In the genomic region with DNA sequence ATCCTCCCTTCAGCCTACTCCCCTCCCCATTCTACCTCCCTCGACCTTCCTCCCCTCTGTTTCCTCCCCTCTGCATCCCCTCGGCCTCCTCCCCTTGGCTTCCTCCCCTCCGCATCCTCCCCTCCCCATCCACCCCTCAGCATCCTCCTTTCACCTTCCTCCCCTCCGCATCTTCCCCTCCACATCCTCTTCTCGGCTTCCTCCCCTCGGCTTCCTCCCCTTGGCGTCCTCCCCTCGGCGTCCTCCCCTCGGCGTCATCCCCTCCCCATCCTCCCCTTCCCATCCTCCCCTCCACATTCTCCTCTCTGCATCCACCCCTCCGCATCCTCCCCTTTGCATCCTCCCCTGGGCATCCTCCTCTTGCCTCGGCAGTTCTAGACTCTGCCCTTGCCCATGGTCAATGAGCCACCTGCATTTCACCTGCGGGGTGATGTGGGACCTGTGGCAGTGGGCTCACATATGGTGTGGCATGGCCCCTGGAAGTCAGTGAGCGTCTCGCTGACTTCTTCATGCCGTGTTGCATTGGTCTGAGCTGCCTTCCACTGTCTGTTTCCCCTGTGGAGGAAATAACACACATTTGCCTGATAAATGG, we compare ENCODE assay signal across 30 cellular contexts.
A peak's percentile ranks its signal among the peaks of the same experiment; 100 is the strongest.
DNase-seq lines count a peak whose midpoint lies in the region; ATAC-seq, FAIRE-seq and TF ChIP-seq lines count a peak whose summit lies in the region.
"Had no signal": no experiment of that assay in that cellular context is flagged by ENCODE, and none has a peak within 500 bp of the region (broad histone marks: within the 10 kb centered on the region; RNA-seq: fewer than 3 reads in every experiment).

No MANE protein-coding gene starts in this region.

- WGBS in gastroesophageal sphincter (ENCODE audit: low coverage in 1 of 2), 2 donors: 57 to 80% methylated on average over 4 to 12 of the region's 17 CpGs

- no peak for TF ChIP-seq CTCF in CD4-positive, alpha-beta T cell (IDR thresholded peaks at IDR 0.05)
- TF ChIP-seq CTCF in kidney (IDR thresholded peaks at IDR 0.05; ENCODE audit: borderline replicate concordance, extremely low read depth, insufficient read depth) (no peak), left lung (IDR thresholded peaks at IDR 0.05) (no peak), gastroesophageal sphincter (IDR thresholded peaks at IDR 0.05) (no peak)

- no peak for DNase-seq in CD4-positive, alpha-beta T cell
- DNase-seq in GM03348 (ENCODE audit: low spot score) (peak; percentile 9), T-cell (no peak), kidney (peak; percentile 54), left lung (no peak)
- DNase-seq: activated CD8-positive, alpha-beta T cell treated with anti-CD3 and anti-CD28 coated beads for 36 hours; activated naive CD4-positive, alpha-beta T cell treated with Interleukin-2 at 50 U/mL for 16 hours; activated T-cell treated with anti-CD3 and anti-CD28 coated beads for 4 hours; effector CD4-positive, alpha-beta T cell; erythroblast; heart right ventricle; NCI-H1105; NCI-H2029 treated with DMSO at 0.1 percent for 48 hours; NCI-H226; stimulated activated CD4-positive, alpha-beta T cell treated with anti-CD3 and anti-CD28 coated beads, Interleukin-4, amount 100 ng/mL, for 4 hours; stimulated activated naive B cell treated with anti-CD40 and anti-IgM and Interleukin-4, amounts not matched to agents 10 μg/mL and 1 μg/mL and 100 μg/mL, for 72 hours; T-helper 1 cell had no signal

- POLR2A ChIA-PET in CD4-positive, alpha-beta T cell (lab: Charles Lee): no interaction called here
- POLR2A ChIA-PET in T-cell (lab: Charles Lee): no interaction called here

- FAIRE-seq in kidney (lab: Jason Lieb, UNC): no peak
- FAIRE-seq: colon, D721Med, GM12892 had no signal

- H3K4me3 Mint-ChIP-seq in CD4-positive, alpha-beta T cell: no peak overlapping the region
- no peak overlapping the region for H3K4me3 Mint-ChIP-seq in T-cell
- H3K4me3 Mint-ChIP-seq: activated CD8-positive, alpha-beta T cell treated with anti-CD3 and anti-CD28 coated beads for 36 hours; CD14-positive monocyte; GM23338; neural crest cell; stimulated activated naive B cell treated with anti-CD40 and anti-IgM and Interleukin-4, amounts not matched to agents 10 μg/mL and 1 μg/mL and 100 μg/mL, for 72 hours had no signal

- no peak for TF ChIP-seq EP300 in gastroesophageal sphincter (IDR thresholded peaks at IDR 0.05)

- ATAC-seq in CD4-positive, alpha-beta T cell (ENCODE audit: poor library complexity): no peak
- peak in 3 of 4 experiments; percentile 15 to 40 (median 36) for ATAC-seq in T-cell (replicated peaks in 1 of 4)
- ATAC-seq in left lung: no peak
- ATAC-seq in GM19397 (IDR thresholded peaks at IDR 0.05; ENCODE audit: unreplicated experiment): no peak
- ATAC-seq in gastroesophageal sphincter: no peak
- ATAC-seq: activated CD4-positive, CD25-positive, alpha-beta regulatory T cell treated with anti-CD3 and anti-CD28 coated beads, Interleukin-2, amount 50 U/mL, for 24 hours; activated CD8-positive, alpha-beta T cell treated with anti-CD3 and anti-CD28 coated beads for 36 hours; heart right ventricle; left colon; stimulated activated naive B cell treated with anti-CD40 and anti-IgM and Interleukin-4, amounts not matched to agents 10 μg/mL and 1 μg/mL and 100 μg/mL, for 72 hours; upper lobe of right lung had no signal

- no peak for TF ChIP-seq POLR2A in gastroesophageal sphincter (IDR thresholded peaks at IDR 0.05)

- H3K36me3 ChIP-seq in kidney (ENCODE audit: control insufficient read depth in 1 of 2, insufficient read depth in 2 of 2, low read length in 2 of 2) (no peaks in the 10 kb centered on the region), left lung (no peaks in the 10 kb centered on the region), gastroesophageal sphincter (peaks cover 0 to 47% of the 10 kb centered on the region in 2 donors)
- H3K36me3 ChIP-seq: breast epithelium, upper lobe of right lung had no signal

- H3K27ac Mint-ChIP-seq in CD4-positive, alpha-beta T cell: peak overlapping the region; percentile 13
- H3K27ac Mint-ChIP-seq in T-cell: no peak overlapping the region
- H3K27ac Mint-ChIP-seq: activated CD8-positive, alpha-beta T cell treated with anti-CD3 and anti-CD28 coated beads for 36 hours; CD14-positive monocyte; stimulated activated naive B cell treated with anti-CD40 and anti-IgM and Interleukin-4, amounts not matched to agents 10 μg/mL and 1 μg/mL and 100 μg/mL, for 72 hours had no signal

- no peak overlapping the region for H3K9ac ChIP-seq in kidney (ENCODE audit: low read length in 2 of 2)

- no peak overlapping the region for H3K27ac ChIP-seq in CD4-positive, alpha-beta T cell (ENCODE audit: low read depth, low read length)
- no peak overlapping the region for H3K27ac ChIP-seq in kidney (ENCODE audit: low read depth in 2 of 2, low read length in 2 of 2)
- H3K27ac ChIP-seq in left lung: no peak overlapping the region
- no peak overlapping the region for H3K27ac ChIP-seq in gastroesophageal sphincter
- H3K27ac ChIP-seq: breast epithelium, right atrium auricular region, upper lobe of right lung had no signal

- no peaks in the 10 kb centered on the region for H3K27me3 ChIP-seq in CD4-positive, alpha-beta T cell (ENCODE audit: control insufficient read depth, insufficient read depth, low read length)
- H3K27me3 ChIP-seq in left lung: peaks cover 0 to 33% of the 10 kb centered on the region in 2 donors
- H3K27me3 ChIP-seq in gastroesophageal sphincter: no peaks in the 10 kb centered on the region
- H3K27me3 ChIP-seq: breast epithelium, right atrium auricular region had no signal

- CTCF ChIA-PET in CD4-positive, alpha-beta T cell (lab: Charles Lee): no interaction called here
- CTCF ChIA-PET in T-cell (lab: Charles Lee): no interaction called here

- H3K4me1 ChIP-seq in kidney (ENCODE audit: control insufficient read depth in 1 of 2, insufficient read depth in 1 of 2, low read depth in 1 of 2, low read length in 2 of 2) (no peaks in the 10 kb centered on the region), left lung (no peaks in the 10 kb centered on the region), gastroesophageal sphincter (peaks cover 0 to 12% (median 0%) of the 10 kb centered on the region in 3 donors)
- H3K4me1 ChIP-seq: breast epithelium, upper lobe of right lung had no signal

- no peaks in the 10 kb centered on the region for H3K9me3 ChIP-seq in CD4-positive, alpha-beta T cell (ENCODE audit: control insufficient read depth, low read length)
- no peaks in the 10 kb centered on the region for H3K9me3 ChIP-seq in kidney (ENCODE audit: control insufficient read depth in 1 of 2, low read length in 2 of 2)
- no peaks in the 10 kb centered on the region for H3K9me3 ChIP-seq in left lung
- H3K9me3 ChIP-seq in gastroesophageal sphincter: no peaks in the 10 kb centered on the region
- H3K9me3 ChIP-seq: breast epithelium, heart right ventricle, right atrium auricular region, upper lobe of right lung had no signal

- H3K9me3 Mint-ChIP-seq in CD4-positive, alpha-beta T cell: no peaks in the 10 kb centered on the region
- no peaks in the 10 kb centered on the region for H3K9me3 Mint-ChIP-seq in T-cell
- H3K9me3 Mint-ChIP-seq: activated CD8-positive, alpha-beta T cell treated with anti-CD3 and anti-CD28 coated beads for 36 hours; CD14-positive monocyte; GM23338; neural crest cell; stimulated activated naive B cell treated with anti-CD40 and anti-IgM and Interleukin-4, amounts not matched to agents 10 μg/mL and 1 μg/mL and 100 μg/mL, for 72 hours had no signal

- no peaks in the 10 kb centered on the region for H3K36me3 Mint-ChIP-seq in CD4-positive, alpha-beta T cell (ENCODE audit: low read depth)
- no peaks in the 10 kb centered on the region for H3K36me3 Mint-ChIP-seq in T-cell
- H3K36me3 Mint-ChIP-seq: CD14-positive monocyte; stimulated activated naive B cell treated with anti-CD40 and anti-IgM and Interleukin-4, amounts not matched to agents 10 μg/mL and 1 μg/mL and 100 μg/mL, for 72 hours had no signal

- peaks cover 10% of the 10 kb centered on the region for H3K4me1 Mint-ChIP-seq in CD4-positive, alpha-beta T cell (ENCODE audit: low read depth)
- H3K4me1 Mint-ChIP-seq in T-cell: peaks cover 2 to 22% (median 14%) of the 10 kb centered on the region in 3 donors

- no peaks in the 10 kb centered on the region for H3K27me3 Mint-ChIP-seq in CD4-positive, alpha-beta T cell
- H3K27me3 Mint-ChIP-seq in T-cell: peaks cover 0 to 5% of the 10 kb centered on the region in 2 donors
- H3K27me3 Mint-ChIP-seq: activated CD8-positive, alpha-beta T cell treated with anti-CD3 and anti-CD28 coated beads for 36 hours had no signal

- intact Hi-C loops in CD4-positive, alpha-beta T cell (cut with DNase I, micrococcal nuclease): no loop called here
- intact Hi-C loops in kidney (cut with DNase I) (no loop called here), left lung (cut with DNase I) (no loop called here)

- no peak overlapping the region for H3K4me3 ChIP-seq in kidney (ENCODE audit: low read length in 2 of 2)
- no peak overlapping the region for H3K4me3 ChIP-seq in left lung
- H3K4me3 ChIP-seq in gastroesophageal sphincter: no peak overlapping the region
- H3K4me3 ChIP-seq: breast epithelium, GM23338, heart right ventricle, right atrium auricular region, upper lobe of right lung had no signal

Comparison
In these comparisons a context has a peak if more than half of its experiments do, and no peak if none do; other contexts are left out.
1. ATAC-seq: peak in T-cell (3 of 4); none in CD4-positive, alpha-beta T cell (single experiment), left lung (single experiment), GM19397 (single experiment) and gastroesophageal sphincter (single experiment).
2. DNase-seq: peak in GM03348 (single experiment) and kidney (single experiment); none in CD4-positive, alpha-beta T cell (0 of 10), T-cell (0 of 34) and left lung (0 of 2).